Comparison of ENCODE assay signal across 11 cellular contexts in genomic region chr10:75358835-75359421, GRCh38. TPM values are rescaled to one million over a fixed set of nuclear protein-coding genes. Genes with fewer than 3 reads are reported as not detected.
DNase-seq lines count a peak whose midpoint lies in the region; ATAC-seq and TF ChIP-seq lines count a peak whose summit lies in the region.
"Had no signal": no experiment of that assay in that cellular context is flagged by ENCODE, and none has a peak within 500 bp of the region (broad histone marks: within the 10 kb centered on the region; RNA-seq: fewer than 3 reads in every experiment).

No MANE protein-coding gene starts in this region.

- peaks cover 54% of the 10 kb centered on the region for H3K4me1 Mint-ChIP-seq in nephron progenitor cell
- H3K4me1 Mint-ChIP-seq in activated CD8-positive, alpha-beta T cell treated with anti-CD3 and anti-CD28 coated beads for 36 hours (ENCODE audit: low read depth), result no peaks in the 10 kb centered on the region
- H3K4me1 Mint-ChIP-seq: neural crest cell had no signal

- peaks cover 16% of the 10 kb centered on the region for H3K27me3 Mint-ChIP-seq in nephron progenitor cell (ENCODE audit: low read depth, poor library complexity)
- peaks cover 2% of the 10 kb centered on the region for H3K27me3 Mint-ChIP-seq in activated CD8-positive, alpha-beta T cell treated with anti-CD3 and anti-CD28 coated beads for 36 hours

- ATAC-seq in activated CD8-positive, alpha-beta T cell treated with anti-CD3 and anti-CD28 coated beads for 36 hours, result no peak
- ATAC-seq in HG02938 (IDR thresholded peaks at IDR 0.05; ENCODE audit: unreplicated experiment), result no peak

- peaks cover 4% of the 10 kb centered on the region for H3K9me3 Mint-ChIP-seq in nephron progenitor cell
- H3K9me3 Mint-ChIP-seq in activated CD8-positive, alpha-beta T cell treated with anti-CD3 and anti-CD28 coated beads for 36 hours, result no peaks in the 10 kb centered on the region
- H3K9me3 Mint-ChIP-seq: neural crest cell had no signal

- H3K4me3 ChIP-seq in choroid plexus epithelial cell (ENCODE audit: low read depth, low read length), result no peak overlapping the region
- H3K4me3 ChIP-seq: adrenal gland had no signal

- peak overlapping the region; percentile 54 for H3K27ac Mint-ChIP-seq in nephron progenitor cell
- H3K27ac Mint-ChIP-seq in activated CD8-positive, alpha-beta T cell treated with anti-CD3 and anti-CD28 coated beads for 36 hours, result no peak overlapping the region

- no peak overlapping the region for H3K4me3 Mint-ChIP-seq in nephron progenitor cell
- H3K4me3 Mint-ChIP-seq in activated CD8-positive, alpha-beta T cell treated with anti-CD3 and anti-CD28 coated beads for 36 hours, result no peak overlapping the region
- H3K4me3 Mint-ChIP-seq: neural crest cell had no signal

- peak; percentile 91 for DNase-seq in EH (ENCODE audit: low read depth)
- peak; percentile 97 to 99 for DNase-seq in NOMO-1 (lab: John Stamatoyannopoulos, UW; ENCODE audit: unreplicated experiment in 2 of 2)
- peak; percentile 73 for DNase-seq in choroid plexus epithelial cell (ENCODE audit: low read depth)
- DNase-seq in nephron progenitor cell, result no peak
- DNase-seq in NCI-H2227 treated with DMSO at 0.1 percent for 48 hours (lab: John Stamatoyannopoulos, UW), result no peak
- no peak for DNase-seq in activated CD8-positive, alpha-beta T cell treated with anti-CD3 and anti-CD28 coated beads for 36 hours
- no peak for DNase-seq in activated CD4-positive, alpha-beta T cell treated with anti-CD3 and anti-CD28 coated beads for 4 hours
- DNase-seq: NCI-H510A treated with DMSO at 0.1 percent for 48 hours had no signal

- TF ChIP-seq CTCF in choroid plexus epithelial cell (conservative IDR thresholded peaks at IDR 0.05; ENCODE audit: low read depth, low read length) (no peak), nephron progenitor cell (IDR thresholded peaks at IDR 0.05) (no peak)
- no peak for TF ChIP-seq CTCF in activated CD8-positive, alpha-beta T cell treated with anti-CD3 and anti-CD28 coated beads for 36 hours (IDR thresholded peaks at IDR 0.05)

- POLR2A ChIA-PET in activated CD8-positive, alpha-beta T cell treated with anti-CD3 and anti-CD28 coated beads for 36 hours (lab: Charles Lee), result no interaction called here

- intact Hi-C loops in activated CD8-positive, alpha-beta T cell treated with anti-CD3 and anti-CD28 coated beads for 36 hours (cut with micrococcal nuclease), result no loop called here

- CTCF ChIA-PET in activated CD8-positive, alpha-beta T cell treated with anti-CD3 and anti-CD28 coated beads for 36 hours (lab: Charles Lee), result no interaction called here

- H3K36me3 Mint-ChIP-seq in nephron progenitor cell (ENCODE audit: low read depth), result no peaks in the 10 kb centered on the region
- no peaks in the 10 kb centered on the region for H3K36me3 Mint-ChIP-seq in activated CD8-positive, alpha-beta T cell treated with anti-CD3 and anti-CD28 coated beads for 36 hours (ENCODE audit: low read depth)

RNA-seq across cellular contexts. Expression of gene ZNF503, which starts 42.6 kb away (rescaled TPM):
- total RNA-seq in activated CD8-positive, alpha-beta T cell treated with anti-CD3 and anti-CD28 coated beads for 36 hours, result under 1 TPM; 0.25 to 0.31 TPM

Comparison
In these comparisons a context has a peak if more than half of its experiments do, and no peak if none do; other contexts are left out.
1. DNase-seq: peak in EH (single experiment), NOMO-1 (2 of 2) and choroid plexus epithelial cell (single experiment); none in nephron progenitor cell (single experiment), NCI-H2227 treated with DMSO at 0.1 percent for 48 hours (single experiment), activated CD8-positive, alpha-beta T cell treated with anti-CD3 and anti-CD28 coated beads for 36 hours (single experiment) and activated CD4-positive, alpha-beta T cell treated with anti-CD3 and anti-CD28 coated beads for 4 hours (0 of 2).